11 cellular contexts compared by ENCODE assay signal in the genomic region with DNA sequence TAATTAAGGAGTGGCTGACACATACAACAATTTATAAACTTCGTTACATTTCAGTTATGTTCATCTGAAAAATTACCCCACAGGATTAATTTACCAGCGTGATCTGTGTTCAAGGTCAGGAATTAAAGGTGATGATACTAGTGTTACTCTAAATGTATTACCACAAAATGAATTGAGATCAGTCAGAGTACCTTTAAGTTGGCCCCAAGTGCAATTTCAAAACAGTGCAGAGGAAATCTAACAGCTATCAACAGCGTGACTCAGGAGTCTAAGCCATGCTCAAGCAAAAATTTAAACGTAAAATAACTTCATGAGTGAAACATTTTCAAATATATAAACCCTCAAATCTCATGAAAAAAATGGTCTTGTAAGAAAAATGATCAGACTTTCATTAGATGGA.
"Had no signal": no experiment of that assay in that cellular context is flagged by ENCODE, and none has a peak within 500 bp of the region (broad histone marks: within the 10 kb centered on the region; RNA-seq: fewer than 3 reads in every experiment).

No MANE protein-coding gene starts in this region.

- H3K4me3 ChIP-seq: tibial nerve had no signal

- H3K27me3 ChIP-seq: tibial nerve had no signal

- H3K4me3 Mint-ChIP-seq: activated CD4-positive, alpha-beta memory T cell treated with anti-CD3 and anti-CD28 coated beads for 36 hours; mesothelial cell of epicardium; stimulated activated memory B cell treated with anti-CD40 and anti-IgM and Interleukin-4, amounts not matched to agents 10 μg/mL and 1 μg/mL and 100 μg/mL, for 72 hours; T-helper 2 cell treated with Interferon-gamma antibody and Interleukin-4, amounts not matched to agents 5 μg/mL and 100 μg/mL, for 36 hours had no signal

- H3K27ac ChIP-seq: tibial nerve had no signal

- H3K27ac Mint-ChIP-seq: activated CD4-positive, alpha-beta memory T cell treated with anti-CD3 and anti-CD28 coated beads for 36 hours; mesothelial cell of epicardium; progenitor cell of endocrine pancreas; stimulated activated memory B cell treated with anti-CD40 and anti-IgM and Interleukin-4, amounts not matched to agents 10 μg/mL and 1 μg/mL and 100 μg/mL, for 72 hours; T-helper 2 cell treated with Interferon-gamma antibody and Interleukin-4, amounts not matched to agents 5 μg/mL and 100 μg/mL, for 36 hours had no signal

- H3K9me3 Mint-ChIP-seq: activated CD4-positive, alpha-beta memory T cell treated with anti-CD3 and anti-CD28 coated beads for 36 hours; activated T-cell treated with anti-CD3 and anti-CD28 coated beads, Interleukin-2, amount 50 U/mL, for 72 hours; stimulated activated memory B cell treated with anti-CD40 and anti-IgM and Interleukin-4, amounts not matched to agents 10 μg/mL and 1 μg/mL and 100 μg/mL, for 72 hours; T-helper 2 cell treated with Interferon-gamma antibody and Interleukin-4, amounts not matched to agents 5 μg/mL and 100 μg/mL, for 36 hours had no signal

- DNase-seq: activated CD4-positive, alpha-beta memory T cell treated with anti-CD3 and anti-CD28 coated beads for 36 hours; activated CD4-positive, alpha-beta T cell treated with anti-CD3 and anti-CD28 coated beads for 1 hour; activated naive CD4-positive, alpha-beta T cell; activated T-cell treated with anti-CD3 and anti-CD28 coated beads, Interleukin-2, amount 50 U/mL, for 72 hours; occipital lobe; right cardiac atrium had no signal

- ATAC-seq: activated T-cell treated with anti-CD3 and anti-CD28 coated beads, Interleukin-2, amount 50 U/mL, for 72 hours; right cardiac atrium; stimulated activated memory B cell treated with anti-CD40 and anti-IgM and Interleukin-4, amounts not matched to agents 10 μg/mL and 1 μg/mL and 100 μg/mL, for 72 hours had no signal

- H3K27me3 Mint-ChIP-seq: activated CD4-positive, alpha-beta memory T cell treated with anti-CD3 and anti-CD28 coated beads for 36 hours; progenitor cell of endocrine pancreas; stimulated activated memory B cell treated with anti-CD40 and anti-IgM and Interleukin-4, amounts not matched to agents 10 μg/mL and 1 μg/mL and 100 μg/mL, for 72 hours had no signal

- H3K9me3 ChIP-seq: tibial nerve had no signal
